19 cellular contexts compared by ENCODE assay signal in genomic region chr1:48206371-48206770, GRCh38. TPM values are rescaled to one million over a fixed set of nuclear protein-coding genes. Genes with fewer than 3 reads are reported as not detected.
A peak's percentile ranks its signal among the peaks of the same experiment; 100 is the strongest.
DNase-seq lines count a peak whose midpoint lies in the region; ATAC-seq and TF ChIP-seq lines count a peak whose summit lies in the region.
"Had no signal": no experiment of that assay in that cellular context is flagged by ENCODE, and none has a peak within 500 bp of the region (broad histone marks: within the 10 kb centered on the region; RNA-seq: fewer than 3 reads in every experiment).

No MANE protein-coding gene starts in this region.

- no peak overlapping the region for H3K4me3 ChIP-seq in HEK293 (ENCODE audit: low read depth, low read length)
- H3K4me3 ChIP-seq in mesendoderm (ENCODE audit: low read length) = no peak overlapping the region
- H3K4me3 ChIP-seq: BLaER1, SJCRH30 had no signal

- H3K4me1 ChIP-seq in HEK293 (ENCODE audit: control insufficient read depth, insufficient read depth, low read length) = no peaks in the 10 kb centered on the region
- peaks cover 12% of the 10 kb centered on the region for H3K4me1 ChIP-seq in mesendoderm (ENCODE audit: control insufficient read depth, low read depth, low read length)
- H3K4me1 ChIP-seq: BLaER1, SJCRH30 had no signal

- H3K79me1 ChIP-seq in mesendoderm (ENCODE audit: low read length) = no peaks in the 10 kb centered on the region

- H3K9ac ChIP-seq in mesendoderm (ENCODE audit: low read length) = no peak overlapping the region
- H3K9ac ChIP-seq: BLaER1 had no signal

- no peak for ATAC-seq in omental fat pad (ENCODE audit: low FRiP score)
- ATAC-seq: CD8-positive, alpha-beta T cell had no signal

- no peak overlapping the region for H3K4me2 ChIP-seq in mesendoderm (ENCODE audit: low read length)
- H3K4me2 ChIP-seq: BLaER1 had no signal

- no peak overlapping the region for H3K23ac ChIP-seq in mesendoderm (ENCODE audit: low read length)

- no peak overlapping the region for H3K4ac ChIP-seq in mesendoderm (ENCODE audit: low read depth, low read length)

- no CpG with 5 or more reads among the region's 5 CpGs for WGBS in mesendoderm (ENCODE audit: extremely low coverage, insufficient coverage, low lambda C conversion rate)

- POLR2A ChIA-PET in HEK293 (lab: Yijun Ruan, JAX) = interaction anchor here (0.6 kb wide), 1 partner anchor 30 kb away, joined by 4 read pairs; no protein-coding TSS in a partner anchor

- H3K36me3 ChIP-seq in HEK293 (ENCODE audit: control insufficient read depth in 2 of 2, insufficient read depth in 1 of 2, low read length in 2 of 2) (no peaks in the 10 kb centered on the region), mesendoderm (ENCODE audit: control insufficient read depth, insufficient read depth, low read length) (no peaks in the 10 kb centered on the region)
- H3K36me3 ChIP-seq: BLaER1, SJCRH30 had no signal

- peak overlapping the region; percentile 26 for H2BK5ac ChIP-seq in mesendoderm (ENCODE audit: low read length)

- CTCF ChIA-PET in HEK293 (lab: Yijun Ruan, JAX) = interaction anchor here (1.0 to 6.6 kb wide), 5 partner anchors 9 to 322 kb away, joined by 4 to 79 read pairs (median 4); no protein-coding TSS in a partner anchor

- peak overlapping the region; percentile 57 for H3K56ac ChIP-seq in mesendoderm (ENCODE audit: low read length)

- TF ChIP-seq CTCF in HEK293 (tag by site-specific recombination; IDR thresholded peaks at IDR 0.05) (no peak), GM20000 (IDR thresholded peaks at IDR 0.05; ENCODE audit: extremely low read depth, missing control alignments) (no peak), omental fat pad (IDR thresholded peaks at IDR 0.05) (no peak)

- no peak overlapping the region for H2BK120ac ChIP-seq in mesendoderm (ENCODE audit: low read depth, low read length)

- H3K27ac ChIP-seq in HEK293 (ENCODE audit: extremely low read depth, low read depth, low read length) (no peak overlapping the region), mesendoderm (ENCODE audit: low read depth, low read length) (no peak overlapping the region)
- H3K27ac ChIP-seq: BLaER1, HL-60, SJCRH30 had no signal

- DNase-seq in NCI-H2107 treated with DMSO at 0.1 percent for 48 hours (lab: John Stamatoyannopoulos, UW; ENCODE audit: unreplicated experiment) (peak; percentile 26), NCI-H2107 (lab: John Stamatoyannopoulos, UW) (no peak), NCI-H748 (lab: John Stamatoyannopoulos, UW; ENCODE audit: unreplicated experiment) (peak; percentile 94), mesendoderm (no peak), GM20000 (ENCODE audit: low spot score) (no peak), omental fat pad (ENCODE audit: low spot score) (no peak)
- no peak for DNase-seq in activated CD4-positive, CD25-positive, alpha-beta regulatory T cell treated with anti-CD3 and anti-CD28 coated beads, Interleukin-2, amount 50 U/mL, for 72 hours
- DNase-seq: CD8-positive, alpha-beta T cell; EL; HCEC 1CT; NCI-H2081 treated with DMSO at 0.1 percent for 48 hours; NCI-H524; SJCRH30; T-helper 2 cell had no signal

- peak overlapping the region; percentile 15 for H2AK5ac ChIP-seq in mesendoderm (ENCODE audit: low read length)

- no peaks in the 10 kb centered on the region for H3K27me3 ChIP-seq in mesendoderm (ENCODE audit: insufficient read depth, low read length, poor library complexity)
- H3K27me3 ChIP-seq: BLaER1, SJCRH30 had no signal

- no peak overlapping the region for H3K18ac ChIP-seq in mesendoderm (ENCODE audit: low read length)

- H3K9me3 ChIP-seq in HEK293 (ENCODE audit: control insufficient read depth, insufficient read depth, low read depth, low read length) = no peaks in the 10 kb centered on the region
- H3K9me3 ChIP-seq: BLaER1, SJCRH30 had no signal

- no peak overlapping the region for H2BK15ac ChIP-seq in mesendoderm (replicated peaks; ENCODE audit: low read depth)

- H4K8ac ChIP-seq in mesendoderm (ENCODE audit: low read depth, low read length) = no peak overlapping the region

- H4K5ac ChIP-seq in mesendoderm (ENCODE audit: low read length) = no peak overlapping the region

- H3K79me2 ChIP-seq in mesendoderm (ENCODE audit: control insufficient read depth, insufficient read depth, low read length) = no peaks in the 10 kb centered on the region

TF ChIP-seq in HEK293, 187 proteins besides CTCF, POLR2A, EP300 and RAD21:
- TF ChIP-seq KLF1 (tag by site-specific recombination; IDR thresholded peaks at IDR 0.05) (peak; percentile 43; the same call in 1 of the 2 replicates), ZNF354C (tag by site-specific recombination; IDR thresholded peaks at IDR 0.05; ENCODE audit: borderline replicate concordance, low read depth) (no peak), ZNF398 (tag by site-specific recombination; IDR thresholded peaks at IDR 0.05) (no peak), ZNF76 (tag by site-specific recombination; IDR thresholded peaks at IDR 0.05; ENCODE audit: borderline replicate concordance, low read depth) (no peak), ZIC2 (tag by site-specific recombination; IDR thresholded peaks at IDR 0.05) (no peak), ZNF155 (tag by site-specific recombination; IDR thresholded peaks at IDR 0.05) (no peak)
TF ChIP-seq in HEK293: peak in this region for 1.

RNA-seq across cellular contexts. Expression of gene SLC5A9, which starts 16.1 kb away (rescaled TPM):
- 1.2 TPM for polyA plus RNA-seq in mesendoderm (2013, experiment 1 of 2)
- polyA plus RNA-seq in mesendoderm (2013, experiment 2 of 2) = 1.0 TPM
- total RNA-seq in omental fat pad = under 1 TPM in 2 of 4 donors, not detected in 2; 0.12 to 0.47 TPM
- total RNA-seq: CD8-positive, alpha-beta T cell; LHCN-M2; SJCRH30 had no signal
- polyA plus RNA-seq: IgD-negative memory B cell had no signal

Comparison
In these comparisons a context has a peak if more than half of its experiments do, and no peak if none do; other contexts are left out.
1. DNase-seq: peak in NCI-H2107 treated with DMSO at 0.1 percent for 48 hours (single experiment) and NCI-H748 (single experiment); none in NCI-H2107 (single experiment), mesendoderm (single experiment), GM20000 (single experiment), omental fat pad (single experiment) and activated CD4-positive, CD25-positive, alpha-beta regulatory T cell treated with anti-CD3 and anti-CD28 coated beads, Interleukin-2, amount 50 U/mL, for 72 hours (single experiment).